In the genomic region with DNA sequence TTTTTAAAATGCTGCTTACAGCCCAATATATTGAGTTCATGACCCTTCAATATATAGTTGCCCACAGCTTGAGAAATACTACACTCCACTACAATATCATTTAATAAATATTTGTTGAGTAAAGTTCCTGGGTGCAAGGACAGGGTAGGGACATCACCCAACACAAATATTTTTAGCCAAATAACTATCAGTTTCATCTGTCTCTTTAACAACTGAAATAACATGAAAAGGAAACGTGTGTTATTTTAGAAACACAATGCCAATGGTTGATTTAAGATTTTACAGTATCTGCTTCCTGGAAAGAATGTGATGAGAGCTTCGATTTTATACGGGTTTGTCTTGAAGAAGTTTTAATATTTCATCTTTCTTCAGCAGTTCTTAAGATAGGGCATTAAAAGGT, we compare ENCODE assay signal across 9 cellular contexts.
DNase-seq lines count a peak whose midpoint lies in the region; ATAC-seq, FAIRE-seq and TF ChIP-seq lines count a peak whose summit lies in the region.
"Had no signal": no experiment of that assay in that cellular context is flagged by ENCODE, and none has a peak within 500 bp of the region (broad histone marks: within the 10 kb centered on the region; RNA-seq: fewer than 3 reads in every experiment).

No MANE protein-coding gene starts in this region.

- DNase-seq in A549 (ENCODE audit: low read depth in 1 of 2, low spot score in 1 of 2) (no peak), dermis blood vessel endothelial cell (peak; percentile 51), GF-D8 (lab: John Stamatoyannopoulos, UW) (no peak), NCI-H446 treated with DMSO at 0.1 percent for 48 hours (lab: John Stamatoyannopoulos, UW) (no peak), A172 (ENCODE audit: low spot score) (no peak), H4 (ENCODE audit: low spot score) (no peak)

- H3K27ac ChIP-seq in A549 = no peak overlapping the region

- no peak for TF ChIP-seq CTCF in A549 (IDR thresholded peaks at IDR 0.05)

- POLR2A ChIA-PET in A549 (lab: Yijun Ruan, JAX) = no interaction called here

- no peak for FAIRE-seq in A549 (lab: Jason Lieb, UNC)

- TF ChIP-seq POLR2A in A549 (IDR thresholded peaks at IDR 0.05; ENCODE audit: low read length) = no peak

- H3K9me3 ChIP-seq in A549 = no peaks in the 10 kb centered on the region

- H3K4me2 ChIP-seq in A549 = peak overlapping the region; percentile 36; the same call in 2 of the 3 replicates

- TF ChIP-seq EP300 in A549 (IDR thresholded peaks at IDR 0.05) = no peak

- H3K4me3 ChIP-seq in A549 = no peak overlapping the region

- CTCF ChIA-PET in A549 (lab: Yijun Ruan, JAX) = interaction anchor here (0.7 kb wide), 1 partner anchor 49 kb away, joined by 3 read pairs; no protein-coding TSS in a partner anchor

- TF ChIP-seq RAD21 in A549 (conservative IDR thresholded peaks at IDR 0.05 in 1 of 2, IDR thresholded peaks at IDR 0.05 in 1 of 2) = no peak

- no peak for ATAC-seq in A549
- ATAC-seq in GM19452 (IDR thresholded peaks at IDR 0.05; ENCODE audit: unreplicated experiment) = peak; percentile 42
- ATAC-seq in HG03280 (IDR thresholded peaks at IDR 0.05; ENCODE audit: unreplicated experiment) = peak; percentile 35
- ATAC-seq: WTC11 had no signal

- WGBS in A549 (ENCODE audit: missing lambda C conversion rate) = 11% methylated on average over 3 of the region's 3 CpGs

- H3K4me1 ChIP-seq in A549 = 0 out of 3 replicates have a peak, but pooled peaks cover 5% of the 10 kb centered on the region

TF ChIP-seq in A549, 52 proteins besides CTCF, POLR2A, EP300 and RAD21:
- TF ChIP-seq TFCP2L1 (CRISPR knock-in tag; IDR thresholded peaks at IDR 0.05) = no peak
- TF ChIP-seq CHD2 (IDR thresholded peaks at IDR 0.05; ENCODE audit: low read length, partially characterized antibody) = no peak

Comparison
In these comparisons a context has a peak if more than half of its experiments do, and no peak if none do; other contexts are left out.
1. ATAC-seq: peak in GM19452 (single experiment) and HG03280 (single experiment); none in A549 (0 of 2).